Comparison of ENCODE assay signal across 8 cellular contexts in the genomic region with DNA sequence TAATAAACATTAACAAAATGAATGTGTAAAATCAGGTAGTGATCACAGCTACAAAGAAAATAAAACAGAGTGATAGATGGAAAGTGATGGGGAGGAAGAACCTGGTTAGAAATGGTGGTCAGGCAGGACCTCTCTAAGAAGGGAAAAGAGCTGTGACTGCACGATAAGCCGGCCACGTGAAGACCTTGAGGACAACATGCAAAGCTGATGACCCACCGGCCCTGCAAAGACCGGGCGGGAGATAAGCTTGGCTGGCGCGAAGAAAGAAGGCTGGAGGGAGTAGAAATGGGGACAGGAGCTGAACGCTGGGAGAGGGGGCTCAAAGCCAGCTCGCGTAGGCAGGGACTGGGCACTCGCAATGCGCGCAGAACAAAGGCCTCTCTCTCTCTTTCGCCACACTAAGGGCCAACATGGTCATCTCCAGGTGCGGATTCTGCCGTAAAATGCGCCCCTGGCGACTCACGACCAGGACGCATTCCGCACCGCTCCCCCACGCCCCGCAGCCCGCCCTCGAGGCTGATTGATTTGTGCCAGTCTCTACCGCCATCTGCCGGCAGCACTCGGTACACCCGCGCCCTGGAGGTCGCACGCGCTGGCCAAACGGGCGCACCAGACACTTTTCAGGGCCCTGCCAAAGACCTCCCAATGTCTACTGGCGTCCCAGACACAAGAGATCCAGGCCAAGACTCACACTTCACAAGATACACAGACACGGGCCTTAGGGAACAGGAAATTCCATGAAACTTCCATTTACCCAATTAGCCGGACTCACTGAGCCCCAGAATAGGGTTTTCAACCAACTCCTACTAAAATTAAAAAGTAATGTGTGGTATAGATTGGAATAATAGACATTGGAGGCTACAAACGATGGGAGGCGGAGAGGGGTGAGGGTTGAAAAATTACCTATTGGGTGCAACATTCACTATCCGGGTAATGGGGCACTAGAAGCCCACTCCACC. TPM values are rescaled to one million over a fixed set of nuclear protein-coding genes. Genes with fewer than 3 reads are reported as not detected.
DNase-seq lines count a peak whose midpoint lies in the region; ATAC-seq and TF ChIP-seq lines count a peak whose summit lies in the region.

No MANE protein-coding gene starts in this region.

- WGBS in tibial nerve, 2 donors = 9% methylated on average over 42 to 43 of the region's 43 CpGs

- TF ChIP-seq CTCF in HEK293 (tag by site-specific recombination; IDR thresholded peaks at IDR 0.05) = peak; percentile 98
- TF ChIP-seq CTCF in parathyroid adenoma (IDR thresholded peaks at IDR 0.05) = peak; percentile 98
- peak; percentile 93 to 96 (median 95) for TF ChIP-seq CTCF in tibial nerve (IDR thresholded peaks at IDR 0.05)

- H3K4me1 ChIP-seq in HEK293 (ENCODE audit: control insufficient read depth, insufficient read depth, low read length) (no peaks in the 10 kb centered on the region), parathyroid adenoma (peaks cover 4% of the 10 kb centered on the region), tibial nerve (peaks cover 0 to 14% (median 0%) of the 10 kb centered on the region in 4 donors)

- no peaks in the 10 kb centered on the region for H3K79me2 ChIP-seq in parathyroid adenoma

- TF ChIP-seq EP300 in tibial nerve (IDR thresholded peaks at IDR 0.05) = no peak

- intact Hi-C loops in Right ventricle myocardium superior (cut with DNase I) = no loop called here

- CTCF ChIA-PET in HEK293 (lab: Yijun Ruan, JAX) = interaction anchor here (0.6 to 2.5 kb wide), 31 partner anchors 8 to 192 kb away, joined by 3 to 29 read pairs (median 4); partner anchors contain the start of gene DEFB132

- H3K27ac ChIP-seq in HEK293 (ENCODE audit: extremely low read depth, low read depth, low read length) (no peak overlapping the region), parathyroid adenoma (no peak overlapping the region), tibial nerve (peak overlapping the region in 2 of 4 donors; percentile 54 to 57)

- H3K4me2 ChIP-seq in parathyroid adenoma (ENCODE audit: low read length) = peak overlapping the region; percentile 92

- H3K9me3 ChIP-seq in HEK293 (ENCODE audit: control insufficient read depth, insufficient read depth, low read depth, low read length) (no peaks in the 10 kb centered on the region), parathyroid adenoma (ENCODE audit: control insufficient read depth, low read length) (no peaks in the 10 kb centered on the region), tibial nerve (no peaks in the 10 kb centered on the region)

- POLR2A ChIA-PET in HEK293 (lab: Yijun Ruan, JAX) = interaction anchor here (1.0 kb wide), 1 partner anchor 63 kb away, joined by 4 read pairs; no protein-coding TSS in a partner anchor

- no peak for TF ChIP-seq POLR2A in tibial nerve (IDR thresholded peaks at IDR 0.05)

- H3K27me3 ChIP-seq in parathyroid adenoma (ENCODE audit: control insufficient read depth, insufficient read depth, low read length) (no peaks in the 10 kb centered on the region), tibial nerve (no peaks in the 10 kb centered on the region)

- H2AFZ ChIP-seq in parathyroid adenoma = peak overlapping the region; percentile 96

- no peak overlapping the region for H3K9ac ChIP-seq in parathyroid adenoma

- peak overlapping the region; percentile 17; the same call in 1 of the 2 replicates for H3K4me3 ChIP-seq in HEK293 (ENCODE audit: low read depth, low read length)
- peak overlapping the region; percentile 61 for H3K4me3 ChIP-seq in parathyroid adenoma (ENCODE audit: low read depth, low read length)
- H3K4me3 ChIP-seq in tibial nerve = peak overlapping the region; percentile 31 to 59 (median 49)

- H3K36me3 ChIP-seq in HEK293 (ENCODE audit: control insufficient read depth in 2 of 2, insufficient read depth in 1 of 2, low read length in 2 of 2) (no peaks in the 10 kb centered on the region), parathyroid adenoma (ENCODE audit: control insufficient read depth, insufficient read depth, low read length) (no peaks in the 10 kb centered on the region), tibial nerve (peaks cover 0 to 3% (median 0%) of the 10 kb centered on the region in 3 donors)

- ATAC-seq in Right ventricle myocardium superior (ENCODE audit: poor library complexity) = peak; percentile 96

- DNase-seq in GM03348 (ENCODE audit: low spot score) = peak; percentile 93
- DNase-seq in MV-4-11 (lab: John Stamatoyannopoulos, UW) = peak; percentile 73
- peak; percentile 92 for DNase-seq in SK-N-DZ (ENCODE audit: low spot score)
- peak; percentile 91 for DNase-seq in activated naive CD4-positive, alpha-beta T cell treated with anti-CD3 and anti-CD28 coated beads, Interleukin-2, amount 50 U/mL, for 16 hours
- peak; percentile 92 for DNase-seq in Right ventricle myocardium superior
- DNase-seq in tibial nerve (ENCODE audit: low spot score in 2 of 2) = peak; percentile 77 to 89

TF ChIP-seq in HEK293, 187 proteins besides CTCF, POLR2A, EP300 and RAD21 (continues in another document):
- no peak for TF ChIP-seq ZNF10 (tag by site-specific recombination; IDR thresholded peaks at IDR 0.05)
- peak; percentile 63; the same call in 1 of the 2 replicates for TF ChIP-seq ZFHX2 (tag by site-specific recombination; conservative IDR thresholded peaks at IDR 0.05)
- TF ChIP-seq ZBTB7A (tag by site-specific recombination; IDR thresholded peaks at IDR 0.05; ENCODE audit: low read depth) = no peak
- TF ChIP-seq KLF1 (tag by site-specific recombination; IDR thresholded peaks at IDR 0.05) = peak; percentile 49; the same call in 1 of the 2 replicates
- TF ChIP-seq ZXDB (tag by site-specific recombination; IDR thresholded peaks at IDR 0.05) = peak; percentile 85
- no peak for TF ChIP-seq FEZF1 (tag by site-specific recombination; IDR thresholded peaks at IDR 0.05)
- TF ChIP-seq, protein P1, sequence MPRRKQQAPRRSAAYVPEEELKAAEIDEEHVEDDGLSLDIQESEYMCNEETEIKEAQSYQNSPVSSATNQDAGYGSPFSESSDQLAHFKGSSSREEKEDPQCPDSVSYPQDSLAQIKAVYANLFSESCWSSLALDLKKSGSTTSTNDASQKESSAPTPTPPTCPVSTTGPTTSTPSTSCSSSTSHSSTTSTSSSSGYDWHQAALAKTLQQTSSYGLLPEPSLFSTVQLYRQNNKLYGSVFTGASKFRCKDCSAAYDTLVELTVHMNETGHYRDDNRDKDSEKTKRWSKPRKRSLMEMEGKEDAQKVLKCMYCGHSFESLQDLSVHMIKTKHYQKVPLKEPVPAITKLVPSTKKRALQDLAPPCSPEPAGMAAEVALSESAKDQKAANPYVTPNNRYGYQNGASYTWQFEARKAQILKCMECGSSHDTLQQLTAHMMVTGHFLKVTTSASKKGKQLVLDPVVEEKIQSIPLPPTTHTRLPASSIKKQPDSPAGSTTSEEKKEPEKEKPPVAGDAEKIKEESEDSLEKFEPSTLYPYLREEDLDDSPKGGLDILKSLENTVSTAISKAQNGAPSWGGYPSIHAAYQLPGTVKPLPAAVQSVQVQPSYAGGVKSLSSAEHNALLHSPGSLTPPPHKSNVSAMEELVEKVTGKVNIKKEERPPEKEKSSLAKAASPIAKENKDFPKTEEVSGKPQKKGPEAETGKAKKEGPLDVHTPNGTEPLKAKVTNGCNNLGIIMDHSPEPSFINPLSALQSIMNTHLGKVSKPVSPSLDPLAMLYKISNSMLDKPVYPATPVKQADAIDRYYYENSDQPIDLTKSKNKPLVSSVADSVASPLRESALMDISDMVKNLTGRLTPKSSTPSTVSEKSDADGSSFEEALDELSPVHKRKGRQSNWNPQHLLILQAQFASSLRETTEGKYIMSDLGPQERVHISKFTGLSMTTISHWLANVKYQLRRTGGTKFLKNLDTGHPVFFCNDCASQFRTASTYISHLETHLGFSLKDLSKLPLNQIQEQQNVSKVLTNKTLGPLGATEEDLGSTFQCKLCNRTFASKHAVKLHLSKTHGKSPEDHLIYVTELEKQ (tag by site-specific recombination; IDR thresholded peaks at IDR 0.05; ENCODE audit: borderline replicate concordance) = 0 out of 2 replicates have a peak, but pooled peaks have one; percentile 12
- no peak; the same call in 1 of the 2 replicates for TF ChIP-seq ZNF366 (tag by site-specific recombination; conservative IDR thresholded peaks at IDR 0.05)
- TF ChIP-seq ZNF549 (tag by site-specific recombination; IDR thresholded peaks at IDR 0.05) = no peak
- peak; percentile 39 for TF ChIP-seq SP2 (tag by site-specific recombination; IDR thresholded peaks at IDR 0.05)
- TF ChIP-seq ZNF692 (tag by site-specific recombination; IDR thresholded peaks at IDR 0.05) = peak; percentile 32; the same call in 1 of the 2 replicates
- no peak for TF ChIP-seq MZF1 (tag by site-specific recombination; IDR thresholded peaks at IDR 0.05; ENCODE audit: borderline replicate concordance)

RNA-seq across cellular contexts. Expression of gene DEFB132, which starts 9.4 kb away (rescaled TPM):
- polyA plus RNA-seq in SK-N-DZ (2014; cell fraction: cytosol; rRNA removed) = not detected in 2 replicates
- polyA plus RNA-seq in SK-N-DZ (2014; cell fraction: nucleus; rRNA removed) = not detected in 2 replicates
- total RNA-seq in Right ventricle myocardium superior (not detected), tibial nerve (under 1 TPM in 1 of 4 donors, not detected in 3; 0.66 TPM)

RNA-seq across cellular contexts. Expression of gene C20orf96, which starts 23.7 kb away (rescaled TPM):
- 12.8 and 13.3 TPM in 2 replicates for polyA plus RNA-seq in SK-N-DZ (2014; cell fraction: cytosol; rRNA removed)
- 23.2 and 73.6 TPM in 2 replicates for polyA plus RNA-seq in SK-N-DZ (2014; cell fraction: nucleus; rRNA removed)
- total RNA-seq in Right ventricle myocardium superior = 4.6 TPM
- 1 to 10 TPM; 3.5 to 8.7 (median 4.5) TPM for total RNA-seq in tibial nerve

RNA-seq across cellular contexts. Expression of gene ZCCHC3, which starts 30.5 kb away (rescaled TPM):
- polyA plus RNA-seq in SK-N-DZ (2014; cell fraction: cytosol; rRNA removed) = 15.5 and 26.9 TPM in 2 replicates
- 18.5 and 21.7 TPM in 2 replicates for polyA plus RNA-seq in SK-N-DZ (2014; cell fraction: nucleus; rRNA removed)
- total RNA-seq in Right ventricle myocardium superior = 11.8 TPM
- total RNA-seq in tibial nerve = 10 to 100 TPM; 12.0 to 24.9 (median 20.6) TPM

RNA-seq across cellular contexts. Expression of gene DEFB129, which starts 39.8 kb away (rescaled TPM):
- polyA plus RNA-seq in SK-N-DZ (2014; cell fraction: cytosol; rRNA removed) = not detected in 2 replicates
- not detected in 2 replicates for polyA plus RNA-seq in SK-N-DZ (2014; cell fraction: nucleus; rRNA removed)
- total RNA-seq in Right ventricle myocardium superior (not detected), tibial nerve (not detected)

RNA-seq across cellular contexts. Expression of gene SOX12, which starts 58.5 kb away (rescaled TPM):
- polyA plus RNA-seq in SK-N-DZ (2014; cell fraction: cytosol; rRNA removed) = 17.4 and 22.3 TPM in 2 replicates
- polyA plus RNA-seq in SK-N-DZ (2014; cell fraction: nucleus; rRNA removed) = 24.7 and 43.1 TPM in 2 replicates
- total RNA-seq in Right ventricle myocardium superior = 16.2 TPM
- 1 to 10 TPM; 4.6 to 9.8 (median 8.6) TPM for total RNA-seq in tibial nerve
